ENCODE assay signal across 8 cellular contexts in the genomic region with DNA sequence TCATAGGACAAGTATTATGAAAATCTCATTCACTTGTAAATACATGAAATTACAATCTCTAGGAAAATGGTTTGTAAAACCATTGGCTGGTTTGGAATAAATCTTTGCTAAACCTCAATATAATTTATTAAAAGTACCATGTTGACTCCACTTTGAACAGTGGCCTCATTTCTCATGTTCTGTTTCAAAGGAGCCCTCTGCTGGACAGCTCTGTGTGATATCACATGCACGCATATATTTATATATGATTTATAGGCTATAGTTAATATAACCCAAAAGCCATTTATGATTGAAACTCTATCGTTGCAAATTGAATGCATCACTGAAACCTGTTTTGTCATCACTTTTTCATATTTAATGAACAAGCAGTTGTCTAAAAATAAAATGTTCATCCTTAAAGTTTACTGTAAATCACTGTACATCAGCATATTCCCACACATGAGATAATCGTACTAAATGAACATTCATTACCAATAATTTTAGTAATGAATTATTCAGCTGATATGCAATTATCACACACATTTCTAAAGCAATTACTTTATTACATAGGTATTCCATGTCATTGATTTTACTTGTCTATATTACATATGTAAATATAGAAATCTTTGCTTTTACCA.
DNase-seq lines count a peak whose midpoint lies in the region; ATAC-seq and TF ChIP-seq lines count a peak whose summit lies in the region.

No MANE protein-coding gene starts in this region.

- 37 to 54% (median 39%) methylated on average over 3 of the region's 3 CpGs for WGBS in spleen, 5 donors
- 36 to 37% methylated on average over 3 of the region's 3 CpGs for WGBS in aorta, 2 donors

- no peak for TF ChIP-seq EP300 in Ishikawa (IDR thresholded peaks at IDR 0.05; ENCODE audit: borderline replicate concordance)

- H3K36me3 ChIP-seq in spleen (no peaks in the 10 kb centered on the region), aorta (ENCODE audit: control insufficient read depth in 1 of 2, insufficient read depth in 2 of 2, low read length in 1 of 2) (no peaks in the 10 kb centered on the region)

- peak; percentile 1 for DNase-seq in AG09309 (ENCODE audit: low read depth)
- peak; percentile 30 for DNase-seq in SHP77 treated with DMSO at 0.1 percent for 48 hours (lab: John Stamatoyannopoulos, UW)
- DNase-seq in globus pallidus (ENCODE audit: low spot score): peak; percentile 39
- no peak for DNase-seq in spleen
- DNase-seq in aorta: no peak
- DNase-seq in SKM-1 treated with dmso at 0.1 percent for 144 hours (lab: John Stamatoyannopoulos, UW; ENCODE audit: unreplicated experiment): no peak

- H3K27ac ChIP-seq in spleen: no peak overlapping the region
- H3K27ac ChIP-seq in aorta (ENCODE audit: low read depth in 1 of 2, low read length in 2 of 2): no peak overlapping the region

- TF ChIP-seq CTCF in AG09309 (IDR thresholded peaks at IDR 0.05; ENCODE audit: control insufficient read depth, insufficient read depth, low read depth, low read length, missing control alignments): peak; percentile 46
- peak in 4 of 11 experiments; percentile 12 to 40 (median 38) for TF ChIP-seq CTCF in spleen (IDR thresholded peaks at IDR 0.05 in 8 of 11, conservative IDR thresholded peaks at IDR 0.05 in 3 of 11)

- H3K4me1 ChIP-seq in spleen (peaks cover 0 to 7% (median 0%) of the 10 kb centered on the region in 6 donors), aorta (ENCODE audit: control insufficient read depth in 1 of 2, insufficient read depth in 2 of 2, low read length in 2 of 2) (no peaks in the 10 kb centered on the region)

- H3K9me3 ChIP-seq in spleen: no peaks in the 10 kb centered on the region
- no peaks in the 10 kb centered on the region for H3K9me3 ChIP-seq in aorta (ENCODE audit: control insufficient read depth, low read length)

- ATAC-seq in aorta (ENCODE audit: low FRiP score): no peak
- no peak for ATAC-seq in activated CD4-positive, CD25-positive, alpha-beta regulatory T cell treated with anti-CD3 and anti-CD28 coated beads, Interleukin-2, amount 50 U/mL, for 24 hours

- H3K27me3 ChIP-seq in spleen (replicated peaks in 1 of 7) (no peaks in the 10 kb centered on the region), aorta (ENCODE audit: control insufficient read depth in 1 of 2, insufficient read depth in 2 of 2, low read length in 1 of 2) (no peaks in the 10 kb centered on the region)

- H3K4me3 ChIP-seq in AG09309 (ENCODE audit: control insufficient read depth, low read depth, low read length): no peak overlapping the region
- no peak overlapping the region for H3K4me3 ChIP-seq in spleen
- H3K4me3 ChIP-seq in aorta (ENCODE audit: low read length in 2 of 2): no peak overlapping the region

- intact Hi-C loops in spleen (cut with DNase I; ENCODE audit: low total_unique reads) (loop anchor here (10.0 kb wide), 1 partner anchor 858 kb away; no protein-coding TSS in a partner anchor), aorta (cut with DNase I) (no loop called here)

- peak; percentile 39 for TF ChIP-seq RAD21 in Ishikawa (IDR thresholded peaks at IDR 0.05; ENCODE audit: low read depth)

- TF ChIP-seq POLR2A in spleen (IDR thresholded peaks at IDR 0.05): no peak

TF ChIP-seq in Ishikawa, 13 proteins besides CTCF, POLR2A, EP300 and RAD21:
- TF ChIP-seq NFIC (IDR thresholded peaks at IDR 0.05) (no peak), TEAD4 (IDR thresholded peaks at IDR 0.05) (no peak), FOXM1 (IDR thresholded peaks at IDR 0.05; ENCODE audit: borderline replicate concordance, low read depth) (no peak), YY1 (IDR thresholded peaks at IDR 0.05; ENCODE audit: low read depth) (no peak), EGR1 (IDR thresholded peaks at IDR 0.05) (no peak), TAF1 (IDR thresholded peaks at IDR 0.05; ENCODE audit: low read depth) (no peak), ZBTB7A (IDR thresholded peaks at IDR 0.05; ENCODE audit: low read depth) (no peak), CREB1 (IDR thresholded peaks at IDR 0.05; ENCODE audit: low read depth) (no peak), TCF12 (IDR thresholded peaks at IDR 0.05; ENCODE audit: low read depth) (no peak), CEBPB (IDR thresholded peaks at IDR 0.05) (no peak)
- TF ChIP-seq, protein P1, sequence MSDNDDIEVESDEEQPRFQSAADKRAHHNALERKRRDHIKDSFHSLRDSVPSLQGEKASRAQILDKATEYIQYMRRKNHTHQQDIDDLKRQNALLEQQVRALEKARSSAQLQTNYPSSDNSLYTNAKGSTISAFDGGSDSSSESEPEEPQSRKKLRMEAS (IDR thresholded peaks at IDR 0.05): no peak
- TF ChIP-seq, protein P2, sequence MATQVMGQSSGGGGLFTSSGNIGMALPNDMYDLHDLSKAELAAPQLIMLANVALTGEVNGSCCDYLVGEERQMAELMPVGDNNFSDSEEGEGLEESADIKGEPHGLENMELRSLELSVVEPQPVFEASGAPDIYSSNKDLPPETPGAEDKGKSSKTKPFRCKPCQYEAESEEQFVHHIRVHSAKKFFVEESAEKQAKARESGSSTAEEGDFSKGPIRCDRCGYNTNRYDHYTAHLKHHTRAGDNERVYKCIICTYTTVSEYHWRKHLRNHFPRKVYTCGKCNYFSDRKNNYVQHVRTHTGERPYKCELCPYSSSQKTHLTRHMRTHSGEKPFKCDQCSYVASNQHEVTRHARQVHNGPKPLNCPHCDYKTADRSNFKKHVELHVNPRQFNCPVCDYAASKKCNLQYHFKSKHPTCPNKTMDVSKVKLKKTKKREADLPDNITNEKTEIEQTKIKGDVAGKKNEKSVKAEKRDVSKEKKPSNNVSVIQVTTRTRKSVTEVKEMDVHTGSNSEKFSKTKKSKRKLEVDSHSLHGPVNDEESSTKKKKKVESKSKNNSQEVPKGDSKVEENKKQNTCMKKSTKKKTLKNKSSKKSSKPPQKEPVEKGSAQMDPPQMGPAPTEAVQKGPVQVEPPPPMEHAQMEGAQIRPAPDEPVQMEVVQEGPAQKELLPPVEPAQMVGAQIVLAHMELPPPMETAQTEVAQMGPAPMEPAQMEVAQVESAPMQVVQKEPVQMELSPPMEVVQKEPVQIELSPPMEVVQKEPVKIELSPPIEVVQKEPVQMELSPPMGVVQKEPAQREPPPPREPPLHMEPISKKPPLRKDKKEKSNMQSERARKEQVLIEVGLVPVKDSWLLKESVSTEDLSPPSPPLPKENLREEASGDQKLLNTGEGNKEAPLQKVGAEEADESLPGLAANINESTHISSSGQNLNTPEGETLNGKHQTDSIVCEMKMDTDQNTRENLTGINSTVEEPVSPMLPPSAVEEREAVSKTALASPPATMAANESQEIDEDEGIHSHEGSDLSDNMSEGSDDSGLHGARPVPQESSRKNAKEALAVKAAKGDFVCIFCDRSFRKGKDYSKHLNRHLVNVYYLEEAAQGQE (IDR thresholded peaks at IDR 0.05; ENCODE audit: low read depth): no peak
- TF ChIP-seq, protein P3, sequence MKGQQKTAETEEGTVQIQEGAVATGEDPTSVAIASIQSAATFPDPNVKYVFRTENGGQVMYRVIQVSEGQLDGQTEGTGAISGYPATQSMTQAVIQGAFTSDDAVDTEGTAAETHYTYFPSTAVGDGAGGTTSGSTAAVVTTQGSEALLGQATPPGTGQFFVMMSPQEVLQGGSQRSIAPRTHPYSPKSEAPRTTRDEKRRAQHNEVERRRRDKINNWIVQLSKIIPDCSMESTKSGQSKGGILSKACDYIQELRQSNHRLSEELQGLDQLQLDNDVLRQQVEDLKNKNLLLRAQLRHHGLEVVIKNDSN (IDR thresholded peaks at IDR 0.05): no peak

Comparison
In these comparisons a context has a peak if more than half of its experiments do, and no peak if none do; other contexts are left out.
1. DNase-seq: peak in AG09309 (single experiment), SHP77 treated with DMSO at 0.1 percent for 48 hours (single experiment) and globus pallidus (single experiment); none in spleen (single experiment), aorta (0 of 2) and SKM-1 treated with dmso at 0.1 percent for 144 hours (single experiment).